ENCODE assay signal across 11 cellular contexts in the genomic region with DNA sequence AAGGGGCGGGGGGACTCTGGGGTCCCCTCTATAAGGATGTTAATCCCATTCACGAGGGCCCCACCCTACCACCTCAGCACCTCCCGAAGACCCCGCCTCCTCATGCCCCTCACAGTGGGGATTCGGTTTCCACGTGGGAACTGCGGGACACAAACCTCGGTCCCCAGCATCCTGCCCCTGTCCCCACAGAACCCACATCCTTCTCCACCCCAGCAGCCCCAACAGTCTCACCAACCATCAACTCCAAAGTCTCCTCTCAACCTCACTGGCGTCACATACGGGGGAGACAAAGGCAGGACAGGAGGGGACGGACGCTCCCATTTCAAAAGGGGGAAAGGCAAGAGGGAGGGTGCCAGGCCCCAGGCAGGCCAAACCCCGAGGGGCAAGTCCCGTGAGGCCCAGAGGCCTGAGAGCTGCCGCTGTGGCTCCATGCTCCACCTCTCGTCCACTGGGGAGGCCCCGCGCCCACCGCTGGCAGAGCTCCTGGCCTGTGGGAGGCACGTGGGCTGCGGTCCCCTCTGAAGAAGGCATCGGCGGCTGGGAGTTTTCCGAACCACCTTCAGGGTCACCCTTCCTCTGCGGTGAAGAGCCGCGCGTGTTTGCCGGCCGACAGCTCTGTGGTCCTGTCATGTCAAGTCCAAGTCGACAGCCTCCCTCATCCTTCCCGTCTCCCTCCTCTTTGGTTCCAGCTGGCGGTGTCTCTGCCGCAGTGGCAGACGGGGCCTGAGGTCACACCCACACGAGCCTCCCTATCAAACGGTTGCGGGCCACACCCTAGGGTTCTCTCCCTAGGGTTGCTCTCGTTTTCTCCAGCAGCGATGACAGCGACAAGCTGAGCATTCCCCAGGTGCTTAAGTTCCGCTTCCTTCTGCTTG.
DNase-seq lines count a peak whose midpoint lies in the region; ATAC-seq, FAIRE-seq and TF ChIP-seq lines count a peak whose summit lies in the region.
"Had no signal": no experiment of that assay in that cellular context is flagged by ENCODE, and none has a peak within 500 bp of the region (broad histone marks: within the 10 kb centered on the region; RNA-seq: fewer than 3 reads in every experiment).

No MANE protein-coding gene starts in this region.

- 2% methylated on average over 36 of the region's 42 CpGs for WGBS in K562 (ENCODE audit: insufficient coverage, low coverage, missing lambda C conversion rate)
- WGBS in aorta, 2 donors: 91 to 94% methylated on average over 40 to 42 of the region's 42 CpGs

- in situ Hi-C loops in K562 (cut with MboI): no loop called here

- BruUV-seq in K562 (replicated peaks; lab: Mats Ljungman, UMichigan): TSS peak; percentile 90

- H3K4me1 ChIP-seq in right atrium auricular region (no peaks in the 10 kb centered on the region), K562 (replicated peaks in 1 of 2; ENCODE audit: control insufficient read depth in 2 of 2, insufficient read depth in 2 of 2, low read length in 2 of 2) (peaks cover 33 to 100% of the 10 kb centered on the region in 2 experiments), aorta (ENCODE audit: control insufficient read depth in 1 of 2, insufficient read depth in 2 of 2, low read length in 2 of 2) (no peaks in the 10 kb centered on the region)
- H3K4me1 ChIP-seq: stomach had no signal

- intact Hi-C loops in Right ventricle myocardium inferior (cut with DNase I) (no loop called here), K562 (cut with micrococcal nuclease) (loop anchor here (2.0 to 10.0 kb wide), 2 partner anchors 20 to 250 kb away; no protein-coding TSS in a partner anchor), aorta (cut with DNase I) (no loop called here)

- H3K9me1 ChIP-seq in K562 (ENCODE audit: control insufficient read depth, insufficient read depth, low read length): peaks cover 6% of the 10 kb centered on the region

- TF ChIP-seq RAD21 in K562 (CRISPR knock-in tag; conservative IDR thresholded peaks at IDR 0.05 in 1 of 2, IDR thresholded peaks at IDR 0.05 in 1 of 2): no peak

- H3K36me3 ChIP-seq in right atrium auricular region (no peaks in the 10 kb centered on the region), K562 (ENCODE audit: control insufficient read depth, insufficient read depth, low read length) (peaks cover 36% of the 10 kb centered on the region), aorta (ENCODE audit: control insufficient read depth in 1 of 2, insufficient read depth in 2 of 2, low read length in 1 of 2) (no peaks in the 10 kb centered on the region)
- H3K36me3 ChIP-seq: stomach had no signal

- CTCF ChIA-PET in K562 (lab: Yijun Ruan, JAX; ENCODE audit: low intra/inter-chr PET ratio): no interaction called here

- TF ChIP-seq POLR2A in K562 (conservative IDR thresholded peaks at IDR 0.05): peak; percentile 77

- H3K9ac ChIP-seq in K562 (ENCODE audit: insufficient read depth in 1 of 2, low read depth in 2 of 2, low read length in 2 of 2): peak overlapping the region; percentile 76 to 97

- peaks cover 6 to 8% (median 7%) of the 10 kb centered on the region in 3 donors for H3K4me1 Mint-ChIP-seq in naive B cell

- H3K4me3 ChIP-seq in right atrium auricular region (no peak overlapping the region), K562 (peak overlapping the region; percentile 56), aorta (ENCODE audit: low read length in 2 of 2) (no peak overlapping the region)
- H3K4me3 ChIP-seq: stomach had no signal

- H3K4me3 Mint-ChIP-seq in naive B cell: peak overlapping the region in 1 of 8 donors; percentile 33
- H3K4me3 Mint-ChIP-seq: dendritic cell treated with granulocyte-macrophage colony-stimulating factor and Interleukin-4, amounts not matched to agents 40 ng/mL and 50 ng/mL, for 4 days had no signal

- FAIRE-seq in K562 (lab: Jason Lieb, UNC): peak; percentile 99

- H4K20me1 ChIP-seq in K562 (replicated peaks; ENCODE audit: control insufficient read depth, insufficient read depth, low read length): no peaks in the 10 kb centered on the region

- ATAC-seq in Right ventricle myocardium inferior (no peak), K562 (peak; percentile 80), naive B cell (ENCODE audit: low read depth in 2 of 2) (no peak), aorta (ENCODE audit: low FRiP score) (no peak), HG03342 (IDR thresholded peaks at IDR 0.05; ENCODE audit: unreplicated experiment) (no peak)

- peak overlapping the region; percentile 7; the same call in 1 of the 2 replicates for H2AFZ ChIP-seq in K562 (ENCODE audit: low read depth, low read length)

- DNase-seq in Right ventricle myocardium inferior (ENCODE audit: missing footprints) (peak; percentile 43), right atrium auricular region (ENCODE audit: low spot score) (no peak), K562 (ENCODE audit: extremely low read depth in 1 of 4, low spot score in 3 of 4) (peak; percentile 81 to 95 (median 84)), naive B cell (no peak), aorta (peak; percentile 37 to 71), DMS153 (lab: John Stamatoyannopoulos, UW) (no peak), NCI-H2107 treated with DMSO at 0.1 percent for 48 hours (lab: John Stamatoyannopoulos, UW; ENCODE audit: unreplicated experiment) (no peak)
- DNase-seq: NCI-H187, stomach had no signal

- no peaks in the 10 kb centered on the region for H3K27me3 Mint-ChIP-seq in naive B cell
- H3K27me3 Mint-ChIP-seq: dendritic cell treated with granulocyte-macrophage colony-stimulating factor and Interleukin-4, amounts not matched to agents 40 ng/mL and 50 ng/mL, for 4 days had no signal

- TF ChIP-seq CTCF in right atrium auricular region (IDR thresholded peaks at IDR 0.05): no peak
- TF ChIP-seq CTCF in K562 (IDR thresholded peaks at IDR 0.05 in 2 of 3, conservative IDR thresholded peaks at IDR 0.05 in 1 of 3; ENCODE audit: insufficient read depth in 2 of 3, low read depth in 1 of 3, low read length in 3 of 3): no peak

- H3K27ac ChIP-seq in right atrium auricular region (no peak overlapping the region), K562 (ENCODE audit: extremely low read depth, low read depth, low read length) (peak overlapping the region; percentile 89), aorta (ENCODE audit: low read depth in 1 of 2, low read length in 2 of 2) (no peak overlapping the region)
- H3K27ac ChIP-seq: stomach had no signal

- H3K4me2 ChIP-seq in K562 (ENCODE audit: insufficient read depth, low read length): peak overlapping the region; percentile 84

- no peaks in the 10 kb centered on the region for H3K9me3 ChIP-seq in right atrium auricular region
- peaks cover 3% of the 10 kb centered on the region for H3K9me3 ChIP-seq in K562 (replicated peaks; ENCODE audit: control insufficient read depth, insufficient read depth, low read depth, low read length)
- no peaks in the 10 kb centered on the region for H3K9me3 ChIP-seq in aorta (ENCODE audit: control insufficient read depth, low read length)
- H3K9me3 ChIP-seq: stomach had no signal

- POLR2A ChIA-PET in K562 (lab: Yijun Ruan, JAX): interaction anchor here (0.6 to 1.8 kb wide), 9 partner anchors 9 to 499 kb away, joined by 3 to 11 read pairs (median 4); no protein-coding TSS in a partner anchor

- peak; percentile 82 for TF ChIP-seq EP300 in K562 (IDR thresholded peaks at IDR 0.05; ENCODE audit: low read length)

- H3K36me3 Mint-ChIP-seq in naive B cell: no peaks in the 10 kb centered on the region

- H3K27me3 ChIP-seq in right atrium auricular region (no peaks in the 10 kb centered on the region), K562 (ENCODE audit: control insufficient read depth in 2 of 2, insufficient read depth in 2 of 2, low read length in 2 of 2) (no peaks in the 10 kb centered on the region), aorta (ENCODE audit: control insufficient read depth in 1 of 2, insufficient read depth in 2 of 2, low read length in 1 of 2) (no peaks in the 10 kb centered on the region)
- H3K27me3 ChIP-seq: stomach had no signal

- no peaks in the 10 kb centered on the region for H3K9me3 Mint-ChIP-seq in naive B cell
- H3K9me3 Mint-ChIP-seq: dendritic cell treated with granulocyte-macrophage colony-stimulating factor and Interleukin-4, amounts not matched to agents 40 ng/mL and 50 ng/mL, for 4 days had no signal

- H3K27ac Mint-ChIP-seq in naive B cell: peak overlapping the region; percentile 16 to 92 (median 69)
- H3K27ac Mint-ChIP-seq: dendritic cell treated with granulocyte-macrophage colony-stimulating factor and Interleukin-4, amounts not matched to agents 40 ng/mL and 50 ng/mL, for 4 days had no signal

- H3K79me2 ChIP-seq in K562 (ENCODE audit: control insufficient read depth, insufficient read depth, low read length): peaks cover 63% of the 10 kb centered on the region

TF ChIP-seq in K562, 482 proteins besides CTCF, POLR2A, EP300 and RAD21 (continues in another document):
- TF ChIP-seq RBM17 (IDR thresholded peaks at IDR 0.05; ENCODE audit: borderline replicate concordance, low read depth, low read length) (no peak), RB1 (IDR thresholded peaks at IDR 0.05; ENCODE audit: low read depth) (no peak), JUND (IDR thresholded peaks at IDR 0.05; ENCODE audit: borderline replicate concordance, low read depth, low read length) (peak; percentile 67), JUND (tag; IDR thresholded peaks at IDR 0.05; ENCODE audit: borderline replicate concordance, low read depth, low read length) (no peak; the same call in 2 of the 3 replicates), FOXK2 (conservative IDR thresholded peaks at IDR 0.05 in 1 of 2, IDR thresholded peaks at IDR 0.05 in 1 of 2; ENCODE audit: low read depth in 2 of 2) (no peak)
- TF ChIP-seq, protein P1, sequence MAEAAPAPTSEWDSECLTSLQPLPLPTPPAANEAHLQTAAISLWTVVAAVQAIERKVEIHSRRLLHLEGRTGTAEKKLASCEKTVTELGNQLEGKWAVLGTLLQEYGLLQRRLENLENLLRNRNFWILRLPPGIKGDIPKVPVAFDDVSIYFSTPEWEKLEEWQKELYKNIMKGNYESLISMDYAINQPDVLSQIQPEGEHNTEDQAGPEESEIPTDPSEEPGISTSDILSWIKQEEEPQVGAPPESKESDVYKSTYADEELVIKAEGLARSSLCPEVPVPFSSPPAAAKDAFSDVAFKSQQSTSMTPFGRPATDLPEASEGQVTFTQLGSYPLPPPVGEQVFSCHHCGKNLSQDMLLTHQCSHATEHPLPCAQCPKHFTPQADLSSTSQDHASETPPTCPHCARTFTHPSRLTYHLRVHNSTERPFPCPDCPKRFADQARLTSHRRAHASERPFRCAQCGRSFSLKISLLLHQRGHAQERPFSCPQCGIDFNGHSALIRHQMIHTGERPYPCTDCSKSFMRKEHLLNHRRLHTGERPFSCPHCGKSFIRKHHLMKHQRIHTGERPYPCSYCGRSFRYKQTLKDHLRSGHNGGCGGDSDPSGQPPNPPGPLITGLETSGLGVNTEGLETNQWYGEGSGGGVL (CRISPR knock-in tag; IDR thresholded peaks at IDR 0.05): no peak

Comparison
In these comparisons a context has a peak if more than half of its experiments do, and no peak if none do; other contexts are left out.
1. DNase-seq: peak in Right ventricle myocardium inferior (single experiment), K562 (4 of 4) and aorta (2 of 2); none in right atrium auricular region (single experiment), naive B cell (single experiment), DMS153 (single experiment) and NCI-H2107 treated with DMSO at 0.1 percent for 48 hours (single experiment).